4 cellular contexts compared by ENCODE assay signal in the genomic region with DNA sequence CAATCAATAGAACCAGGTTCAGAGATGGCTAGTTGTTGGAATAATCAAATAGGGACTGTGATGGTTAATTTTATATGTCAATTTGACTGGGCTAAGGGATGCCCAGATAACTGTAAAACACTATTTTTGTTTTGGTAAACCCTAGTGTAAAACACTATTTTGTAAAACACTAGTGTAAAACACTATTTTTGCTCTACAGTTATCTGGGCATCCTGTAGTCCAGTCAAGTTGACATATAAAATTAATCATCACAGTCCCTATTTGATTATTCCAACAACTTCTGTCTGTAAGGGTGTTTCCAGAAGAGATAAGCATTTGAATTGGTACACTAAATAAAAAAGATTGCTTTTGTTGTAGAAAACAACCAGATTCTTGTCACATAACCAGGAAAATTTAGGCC. TPM values are rescaled to one million over a fixed set of nuclear protein-coding genes. Genes with fewer than 3 reads are reported as not detected.
"Had no signal": no experiment of that assay in that cellular context is flagged by ENCODE, and none has a peak within 500 bp of the region (broad histone marks: within the 10 kb centered on the region; RNA-seq: fewer than 3 reads in every experiment).

No MANE protein-coding gene starts in this region.

- H3K4me3 ChIP-seq: GM12878 had no signal

- DNase-seq: GDM1, GF-D8 had no signal

- ATAC-seq: GM12878 had no signal

RNA-seq across cellular contexts. Expression of a gene that starts 15.6 kb away (rescaled TPM):
- total RNA-seq: G401 had no signal
